27 cellular contexts compared by ENCODE assay signal in genomic region chr5:115319007-115319406, GRCh38. TPM values are rescaled to one million over a fixed set of nuclear protein-coding genes. Genes with fewer than 3 reads are reported as not detected.
DNase-seq lines count a peak whose midpoint lies in the region; ATAC-seq, FAIRE-seq and TF ChIP-seq lines count a peak whose summit lies in the region.
"Had no signal": no experiment of that assay in that cellular context is flagged by ENCODE, and none has a peak within 500 bp of the region (broad histone marks: within the 10 kb centered on the region; RNA-seq: fewer than 3 reads in every experiment).

No MANE protein-coding gene starts in this region.

- intact Hi-C loops in Right ventricle myocardium inferior (cut with DNase I) (loop anchor here (5.0 to 10.0 kb wide), 2 partner anchors 58 to 756 kb away; no protein-coding TSS in a partner anchor), cardiac septum (cut with DNase I) (no loop called here), heart right ventricle (cut with DNase I) (loop anchor here in 4 of 10 donors (5.0 to 10.0 kb wide), 6 partner anchors 33 to 526 kb away; partner anchors contain the start of genes AP3S1 (in 1 of the 4) and ATG12 (in 1 of the 4)), OCI-LY7 (cut with micrococcal nuclease; ENCODE audit: unreplicated experiment) (loop anchor here (10.0 kb wide), 1 partner anchor 746 kb away; no protein-coding TSS in a partner anchor)

- no peak for TF ChIP-seq POLR2A in GM12892 (IDR thresholded peaks at IDR 0.05; ENCODE audit: low read depth, low read length)

- WGBS in heart right ventricle, 2 donors = 0% methylated on average over 1 of the region's 1 CpG

- no peak for TF ChIP-seq CTCF in heart right ventricle (IDR thresholded peaks at IDR 0.05)
- TF ChIP-seq CTCF in OCI-LY7 (conservative IDR thresholded peaks at IDR 0.05; ENCODE audit: low read length) = no peak

- no peaks in the 10 kb centered on the region for H3K27me3 ChIP-seq in heart right ventricle
- H3K27me3 ChIP-seq: BLaER1 treated with 17β-estradiol and CSF1 and Interleukin-3, amounts not matched to agents 10 nM and 100 nM had no signal

- POLR2A ChIA-PET in OCI-LY7 (lab: Charles Lee) = interaction anchor here (0.6 to 1.4 kb wide), 2 partner anchors 13 to 235 kb away, joined by 4 to 5 read pairs; no protein-coding TSS in a partner anchor

- H3K27me3 Mint-ChIP-seq in effector memory CD8-positive, alpha-beta T cell = peaks cover 6 to 12% of the 10 kb centered on the region in 2 donors

- CTCF ChIA-PET in OCI-LY7 (lab: Charles Lee; ENCODE audit: unreplicated experiment) = no interaction called here

- no peaks in the 10 kb centered on the region for H3K36me3 Mint-ChIP-seq in effector memory CD8-positive, alpha-beta T cell (ENCODE audit: insufficient read depth)
- H3K36me3 Mint-ChIP-seq: CD14-positive monocyte; CD8-positive, alpha-beta memory T cell had no signal

- H4K20me1 ChIP-seq in OCI-LY7 (ENCODE audit: insufficient read depth, low read length) = no peaks in the 10 kb centered on the region
- H4K20me1 ChIP-seq: BLaER1 treated with 17β-estradiol and CSF1 and Interleukin-3, amounts not matched to agents 10 nM and 100 nM had no signal

- DNase-seq in Right ventricle myocardium inferior (ENCODE audit: missing footprints) = no peak
- no peak for DNase-seq in cardiac septum (ENCODE audit: low spot score)
- no peak for DNase-seq in GM12892 (ENCODE audit: insufficient read length)
- DNase-seq in heart right ventricle = no peak
- no peak for DNase-seq in effector memory CD8-positive, alpha-beta T cell
- DNase-seq in OCI-LY7 (ENCODE audit: low spot score) = no peak
- no peak for DNase-seq in SKM-1 (lab: John Stamatoyannopoulos, UW; ENCODE audit: unreplicated experiment)
- DNase-seq: 8988T; ACHN; AML-193; BE2C; CD4-positive, alpha-beta T cell; CD8-positive, alpha-beta memory T cell; DMS 273 treated with DMSO at 0.1 percent for 48 hours; DND-41; H9; HFFc6 had no signal

- H3K9me3 ChIP-seq in heart right ventricle (peaks cover 0 to 7% (median 0%) of the 10 kb centered on the region in 11 donors), OCI-LY7 (ENCODE audit: low read length) (no peaks in the 10 kb centered on the region)
- H3K9me3 ChIP-seq: A549, BE2C had no signal

- H3K9me3 Mint-ChIP-seq in effector memory CD8-positive, alpha-beta T cell = no peaks in the 10 kb centered on the region
- H3K9me3 Mint-ChIP-seq: CD14-positive monocyte; CD4-positive, alpha-beta T cell; CD8-positive, alpha-beta memory T cell; GM23338; HFFc6 had no signal

- no peak overlapping the region for H2AFZ ChIP-seq in OCI-LY7 (ENCODE audit: low read length)
- H2AFZ ChIP-seq: GM23338 had no signal

- H3K4me1 Mint-ChIP-seq in effector memory CD8-positive, alpha-beta T cell (ENCODE audit: low read depth in 2 of 2) = no peaks in the 10 kb centered on the region
- H3K4me1 Mint-ChIP-seq: CD14-positive monocyte; CD8-positive, alpha-beta memory T cell had no signal

- no peak overlapping the region for H3K27ac Mint-ChIP-seq in effector memory CD8-positive, alpha-beta T cell
- H3K27ac Mint-ChIP-seq: CD14-positive monocyte; CD4-positive, alpha-beta T cell; CD8-positive, alpha-beta memory T cell; GM23338; H9; HFFc6 had no signal

- H3K4me1 ChIP-seq in heart right ventricle (peaks cover 0 to 19% (median 0%) of the 10 kb centered on the region in 9 donors), OCI-LY7 (ENCODE audit: insufficient read depth, low read length, poor library complexity, severe bottlenecking) (no peaks in the 10 kb centered on the region)
- H3K4me1 ChIP-seq: A549; BE2C; BLaER1 treated with 17β-estradiol and CSF1 and Interleukin-3, amounts not matched to agents 10 nM and 100 nM had no signal

- H3K4me2 ChIP-seq in OCI-LY7 (ENCODE audit: low read length) = no peak overlapping the region
- H3K4me2 ChIP-seq: A549; BLaER1 treated with 17β-estradiol and CSF1 and Interleukin-3, amounts not matched to agents 10 nM and 100 nM; GM23338 had no signal

- ATAC-seq in Right ventricle myocardium inferior = peak; percentile 39
- ATAC-seq in heart right ventricle = peak in 6 of 8 donors; percentile 58 to 91 (median 77)
- no peak for ATAC-seq in effector memory CD8-positive, alpha-beta T cell (replicated peaks)
- ATAC-seq: A549, GM12878, GM23338, HCT116 had no signal

- H3K4me3 Mint-ChIP-seq in effector memory CD8-positive, alpha-beta T cell = no peak overlapping the region
- H3K4me3 Mint-ChIP-seq: CD14-positive monocyte; CD4-positive, alpha-beta T cell; CD8-positive, alpha-beta memory T cell; GM23338; H9; HFFc6 had no signal

- FAIRE-seq in GM12892 (lab: Jason Lieb, UNC) (peak; percentile 38), endometrium (lab: Jason Lieb, UNC) (peak; percentile 53)
- FAIRE-seq: A549, D721Med, G401.6, GM12878, GM18507 had no signal

- H3K36me3 ChIP-seq in heart right ventricle = no peaks in the 10 kb centered on the region
- no peaks in the 10 kb centered on the region for H3K36me3 ChIP-seq in OCI-LY7 (ENCODE audit: insufficient read depth, low read length)
- H3K36me3 ChIP-seq: BE2C; BLaER1 treated with 17β-estradiol and CSF1 and Interleukin-3, amounts not matched to agents 10 nM and 100 nM had no signal

- BruUV-seq in OCI-LY7 (replicated peaks; lab: Mats Ljungman, UMichigan) = no TSS peak

- no peaks in the 10 kb centered on the region for H3K9me2 ChIP-seq in OCI-LY7 (ENCODE audit: insufficient read depth, low read length)

- H3K79me2 ChIP-seq in OCI-LY7 (ENCODE audit: insufficient read depth, low read depth, low read length) = no peaks in the 10 kb centered on the region

- no peak overlapping the region for H3K4me3 ChIP-seq in heart right ventricle
- H3K4me3 ChIP-seq in OCI-LY7 (ENCODE audit: low read depth, low read length, poor library complexity, severe bottlenecking) = no peak overlapping the region
- H3K4me3 ChIP-seq: A549; BLaER1 treated with 17β-estradiol and CSF1 and Interleukin-3, amounts not matched to agents 10 nM and 100 nM; GM12878; GM23338 had no signal

- H3K27ac ChIP-seq in heart right ventricle (peak overlapping the region in 5 of 10 donors; percentile 2 to 48 (median 32)), OCI-LY7 (ENCODE audit: low read depth, low read length, poor library complexity, severe bottlenecking) (no peak overlapping the region)
- H3K27ac ChIP-seq: A549; BLaER1 treated with 17β-estradiol and CSF1 and Interleukin-3, amounts not matched to agents 10 nM and 100 nM had no signal

RNA-seq across cellular contexts. Expression of gene CCDC112, which starts 22.6 kb away (rescaled TPM):
- total RNA-seq in Right ventricle myocardium inferior = 5.1 TPM
- total RNA-seq in cardiac septum = 5.9 TPM
- 5.0 TPM for polyA plus RNA-seq in GM12892 (2012; ENCODE audit: missing spikeins)
- total RNA-seq in heart right ventricle = 1 to 10 TPM; 3.3 to 7.5 (median 4.8) TPM
- polyA plus RNA-seq in heart right ventricle = 10 to 100 TPM in 1 of 2 donors, 1 to 10 TPM in 1; 3.0 to 10.8 TPM
- total RNA-seq in OCI-LY7 (2014; rRNA removed; shearing (Covaris generic)) = 15.8 and 32.8 TPM in 2 replicates
- total RNA-seq in OCI-LY7 (2022) = 9.7 and 13.0 TPM in 2 replicates

RNA-seq across cellular contexts. Expression of gene PGGT1B, which starts 56.3 kb away (rescaled TPM):
- total RNA-seq in Right ventricle myocardium inferior (27.0 TPM), cardiac septum (24.7 TPM), heart right ventricle (10 to 100 TPM; 21.1 to 31.7 (median 28.7) TPM), OCI-LY7 (2022) (47.7 and 54.7 TPM in 2 replicates)
- polyA plus RNA-seq in GM12892 (2012; ENCODE audit: missing spikeins) = 10.7 TPM
- 1 to 10 TPM; 2.0 to 2.8 TPM for polyA plus RNA-seq in heart right ventricle
- total RNA-seq in OCI-LY7 (2014; rRNA removed; shearing (Covaris generic)) = 17.8 and 19.7 TPM in 2 replicates
